ENCODE assay signal across 1 cellular context in genomic region chr18:49183921-49184320, GRCh38.
TF ChIP-seq lines count a peak whose summit lies in the region.

No MANE protein-coding gene starts in this region.

TF ChIP-seq in IMR-90, 13 proteins besides CTCF, POLR2A, EP300 and RAD21 (continued from another document):
- TF ChIP-seq SMC3 (IDR thresholded peaks at IDR 0.05; ENCODE audit: low read depth, low read length): no peak
- no peak for TF ChIP-seq NFE2L2 (IDR thresholded peaks at IDR 0.05; ENCODE audit: low read depth, low read length)
- no peak for TF ChIP-seq MAZ (IDR thresholded peaks at IDR 0.05; ENCODE audit: borderline replicate concordance, low read depth, low read length)
- TF ChIP-seq BHLHE40 (IDR thresholded peaks at IDR 0.05; ENCODE audit: low read depth, low read length): no peak
- no peak for TF ChIP-seq USF2 (IDR thresholded peaks at IDR 0.05; ENCODE audit: low read depth, low read length)
- TF ChIP-seq MAFK (IDR thresholded peaks at IDR 0.05; ENCODE audit: low read depth, low read length): no peak
- TF ChIP-seq ELK1 (IDR thresholded peaks at IDR 0.05; ENCODE audit: borderline replicate concordance, low read depth, low read length): no peak
- no peak for TF ChIP-seq RCOR1 (IDR thresholded peaks at IDR 0.05; ENCODE audit: insufficient replicate concordance, low read length)
